In the genomic region with DNA sequence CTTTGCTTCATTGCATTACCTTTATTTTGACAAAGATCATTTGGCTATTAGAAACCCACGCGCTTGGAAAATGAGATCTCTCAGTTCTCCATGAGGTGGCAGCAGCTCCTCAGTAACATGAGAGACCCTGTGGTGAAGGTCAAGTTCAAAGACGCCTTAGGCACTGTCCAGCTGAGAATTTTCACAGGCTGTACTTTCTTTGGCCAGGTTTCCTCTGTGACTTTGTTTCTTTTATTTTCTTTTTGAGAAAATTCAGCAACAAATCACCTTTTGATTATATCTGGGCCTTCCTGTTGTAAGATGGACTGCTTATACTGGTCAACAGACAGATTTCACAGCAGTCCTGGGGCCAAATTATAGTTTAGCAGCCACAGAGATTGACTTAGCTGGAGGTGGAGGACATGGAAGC, we compare ENCODE assay signal across 8 cellular contexts. TPM values are rescaled to one million over a fixed set of nuclear protein-coding genes. Genes with fewer than 3 reads are reported as not detected.
DNase-seq lines count a peak whose midpoint lies in the region; ATAC-seq lines count a peak whose summit lies in the region.

No MANE protein-coding gene starts in this region.

- H3K27me3 ChIP-seq in MG63, result no peaks in the 10 kb centered on the region

- DNase-seq in NCI-H748 (lab: John Stamatoyannopoulos, UW; ENCODE audit: unreplicated experiment) (peak; percentile 45), NCI-H748 treated with DMSO at 0.1 percent for 48 hours (lab: John Stamatoyannopoulos, UW) (no peak), MG63 (peak; percentile 53), fibroblast of the conjunctiva (ENCODE audit: low read depth) (peak; percentile 56), occipital lobe (lab: John Stamatoyannopoulos, UW) (peak; percentile 1)
- DNase-seq in activated CD4-positive, alpha-beta T cell treated with anti-CD3 and anti-CD28 coated beads for 4 hours, result peak; percentile 9 to 22

- no peaks in the 10 kb centered on the region for H3K9me3 ChIP-seq in MG63

- ATAC-seq in GM19468 (IDR thresholded peaks at IDR 0.05; ENCODE audit: extremely low read depth, unreplicated experiment), result peak; percentile 39
- no peak for ATAC-seq in HG03460 (IDR thresholded peaks at IDR 0.05; ENCODE audit: unreplicated experiment)

- H3K4me3 ChIP-seq in MG63, result no peak overlapping the region

- no peaks in the 10 kb centered on the region for H3K36me3 ChIP-seq in MG63

RNA-seq across cellular contexts. Expression of gene RAB18, which starts 54.5 kb away (rescaled TPM):
- 41.3 and 61.0 TPM in 2 replicates for total RNA-seq in MG63 (2014; rRNA removed; shearing (Covaris generic); ENCODE audit: low replicate concordance)
- total RNA-seq in occipital lobe, result 109 TPM
